8 cellular contexts compared by ENCODE assay signal in genomic region chrX:49291615-49292337, GRCh38. TPM values are rescaled to one million over a fixed set of nuclear protein-coding genes. Genes with fewer than 3 reads are reported as not detected.
A peak's percentile ranks its signal among the peaks of the same experiment; 100 is the strongest.
DNase-seq lines count a peak whose midpoint lies in the region; ATAC-seq and TF ChIP-seq lines count a peak whose summit lies in the region.

No MANE protein-coding gene starts in this region.

- ATAC-seq in HG03159 (IDR thresholded peaks at IDR 0.05; ENCODE audit: unreplicated experiment) (peak; percentile 62), Right ventricle myocardium superior (ENCODE audit: poor library complexity) (peak; percentile 57), GM19452 (IDR thresholded peaks at IDR 0.05; ENCODE audit: unreplicated experiment) (no peak), HG02571 (IDR thresholded peaks at IDR 0.05; ENCODE audit: unreplicated experiment) (no peak)

- H3K27ac ChIP-seq in RWPE1: no peak overlapping the region

- CTCF ChIA-PET in RWPE1 (lab: Yijun Ruan, JAX): interaction anchor here (0.6 kb wide), 1 partner anchor 868 kb away, joined by 4 read pairs; no protein-coding TSS in a partner anchor

- POLR2A ChIA-PET in RWPE1 (lab: Yijun Ruan, JAX; ENCODE audit: low non-redundant PET): no interaction called here

- peak; percentile 49 for TF ChIP-seq CTCF in RWPE1 (conservative IDR thresholded peaks at IDR 0.05; ENCODE audit: low read depth)

- DNase-seq in GM04504 (ENCODE audit: low read depth) (peak; percentile 19), RWPE1 (ENCODE audit: low spot score) (no peak), Right ventricle myocardium superior (peak; percentile 61), retina (peak; percentile 58)
- DNase-seq in activated gamma-delta T cell treated with anti-CD3 and anti-CD28 coated beads, Interleukin-2, amount 50 U/mL, for 16 hours (ENCODE audit: low read depth): peak; percentile 41

- intact Hi-C loops in Right ventricle myocardium superior (cut with DNase I): no loop called here

RNA-seq across cellular contexts. Expression of gene GAGE10, which starts 11.7 kb away (rescaled TPM):
- total RNA-seq in Right ventricle myocardium superior: not detected

RNA-seq across cellular contexts. Expression of gene PPP1R3F, which starts 22.2 kb away (rescaled TPM):
- total RNA-seq in Right ventricle myocardium superior: 21.9 TPM

RNA-seq across cellular contexts. Expression of gene FOXP3, which starts 27.3 kb away (rescaled TPM):
- total RNA-seq in Right ventricle myocardium superior: not detected

RNA-seq across cellular contexts. Expression of gene GAGE12J, which starts 30.1 kb away (rescaled TPM):
- not detected for total RNA-seq in Right ventricle myocardium superior

RNA-seq across cellular contexts. Expression of gene GAGE13, which starts 39.6 kb away (rescaled TPM):
- total RNA-seq in Right ventricle myocardium superior: not detected

Comparison
In these comparisons a context has a peak if more than half of its experiments do, and no peak if none do; other contexts are left out.
1. ATAC-seq: peak in HG03159 (single experiment) and Right ventricle myocardium superior (single experiment); none in GM19452 (single experiment) and HG02571 (single experiment).